Comparison of ENCODE assay signal across 8 cellular contexts in genomic region chr6:43636312-43636667, GRCh38. TPM values are rescaled to one million over a fixed set of nuclear protein-coding genes. Genes with fewer than 3 reads are reported as not detected.
DNase-seq lines count a peak whose midpoint lies in the region; ATAC-seq and TF ChIP-seq lines count a peak whose summit lies in the region.

No MANE protein-coding gene starts in this region.

- no CpG with 5 or more reads among the region's 7 CpGs for WGBS in trophoblast cell (ENCODE audit: extremely low coverage, insufficient coverage, insufficient read length)

- no peaks in the 10 kb centered on the region for H3K9me3 ChIP-seq in trophoblast cell (ENCODE audit: insufficient read depth, low read depth, low read length)

- H2AK5ac ChIP-seq in trophoblast cell (ENCODE audit: low read length), result no peak overlapping the region

- no peak for TF ChIP-seq CTCF in AG04449 (IDR thresholded peaks at IDR 0.05; ENCODE audit: insufficient read depth, low read length, missing control alignments)
- TF ChIP-seq CTCF in WI38 (IDR thresholded peaks at IDR 0.05; ENCODE audit: low read depth, low read length), result no peak
- TF ChIP-seq CTCF in fibroblast of mammary gland (conservative IDR thresholded peaks at IDR 0.05; ENCODE audit: control insufficient read depth, insufficient read depth, low read depth, low read length), result no peak

- peaks cover 7 to 8% of the 10 kb centered on the region in 2 experiments for H3K4me1 ChIP-seq in trophoblast cell (ENCODE audit: control insufficient read depth in 1 of 2, insufficient read depth in 2 of 2, low read length in 2 of 2)

- H4K12ac ChIP-seq in trophoblast cell (ENCODE audit: low read depth, low read length), result no peak overlapping the region

- peak overlapping the region; percentile 97 for H4K8ac ChIP-seq in trophoblast cell (ENCODE audit: low read depth, low read length)

- H4K91ac ChIP-seq in trophoblast cell (ENCODE audit: low read depth, low read length), result peak overlapping the region; percentile 81

- no peak overlapping the region for H2BK12ac ChIP-seq in trophoblast cell (ENCODE audit: low read length)

- ATAC-seq in GM21515 (IDR thresholded peaks at IDR 0.05; ENCODE audit: unreplicated experiment) (peak; percentile 9), GM18873 (IDR thresholded peaks at IDR 0.05; ENCODE audit: low FRiP score, unreplicated experiment) (no peak)

- peaks cover 4% of the 10 kb centered on the region for H3K79me2 ChIP-seq in trophoblast cell (ENCODE audit: control insufficient read depth, insufficient read depth, low read length, poor library complexity)

- peak overlapping the region; percentile 81 for H2AFZ ChIP-seq in trophoblast cell (ENCODE audit: insufficient read depth, low read length, poor library complexity)

- H3K14ac ChIP-seq in trophoblast cell (ENCODE audit: low read length), result no peak overlapping the region

- H2BK120ac ChIP-seq in trophoblast cell (ENCODE audit: insufficient read depth, low read length, poor library complexity), result no peak overlapping the region

- no peak overlapping the region for H3K27ac ChIP-seq in trophoblast cell (ENCODE audit: low read depth, low read length)

- CTCF ChIA-PET in AG04449 (lab: Yijun Ruan, JAX), result interaction anchor here (1.1 to 1.7 kb wide), 5 partner anchors 25 to 443 kb away, joined by 3 to 8 read pairs (median 3); no protein-coding TSS in a partner anchor

- no peak overlapping the region for H2BK5ac ChIP-seq in trophoblast cell (ENCODE audit: low read depth, low read length, poor library complexity)

- H3K9ac ChIP-seq in trophoblast cell (ENCODE audit: low read length), result peak overlapping the region; percentile 92

- peaks cover 7% of the 10 kb centered on the region for H3K79me1 ChIP-seq in trophoblast cell (ENCODE audit: low read length)

- H3K36me3 ChIP-seq in trophoblast cell (ENCODE audit: control insufficient read depth in 1 of 2, insufficient read depth in 2 of 2, low read length in 2 of 2), result peaks cover 18 to 19% of the 10 kb centered on the region in 2 experiments

- no peak overlapping the region for H3K23ac ChIP-seq in trophoblast cell (ENCODE audit: low read length)

- peak overlapping the region; percentile 62 for H3K4me2 ChIP-seq in trophoblast cell (ENCODE audit: low read length)

- POLR2A ChIA-PET in AG04449 (lab: Yijun Ruan, JAX), result interaction anchor here (1.3 kb wide), 1 partner anchor 9 kb away, joined by 4 read pairs; no protein-coding TSS in a partner anchor

- H3K18ac ChIP-seq in trophoblast cell (ENCODE audit: low read length), result no peak overlapping the region

- H3K4me3 ChIP-seq in AG04449 (ENCODE audit: low read depth, low read length) (peak overlapping the region; percentile 91), WI38 (ENCODE audit: low read depth, low read length) (peak overlapping the region; percentile 94), fibroblast of mammary gland (ENCODE audit: control insufficient read depth, low read depth, low read length) (peak overlapping the region; percentile 96), trophoblast cell (ENCODE audit: low read depth, low read length) (peak overlapping the region; percentile 93)

- H3K4ac ChIP-seq in trophoblast cell (ENCODE audit: low read depth, low read length), result peak overlapping the region; percentile 71

- DNase-seq in AG04449 (ENCODE audit: low read depth, low spot score) (no peak), fibroblast of mammary gland (ENCODE audit: low read depth) (peak; percentile 12), trophoblast cell (no peak), NCI-H146 (lab: John Stamatoyannopoulos, UW) (no peak), GM19238 (ENCODE audit: insufficient read length, low spot score) (no peak)

- H3K27me3 ChIP-seq in trophoblast cell (ENCODE audit: insufficient read depth, low read length), result no peaks in the 10 kb centered on the region

RNA-seq across cellular contexts. Expression of gene MAD2L1BP, which starts 0.7 kb away (rescaled TPM):
- 20.6 and 21.2 TPM in 2 replicates for polyA plus RNA-seq in trophoblast cell (2013)

RNA-seq across cellular contexts. Expression of gene GTPBP2, which starts 7.2 kb away (rescaled TPM):
- polyA plus RNA-seq in trophoblast cell (2013), result 55.6 and 59.2 TPM in 2 replicates

RNA-seq across cellular contexts. Expression of gene RSPH9, which starts 8.5 kb away (rescaled TPM):
- polyA plus RNA-seq in trophoblast cell (2013), result 0.19 and 0.23 TPM in 2 replicates

RNA-seq across cellular contexts. Expression of gene MRPS18A, which starts 51.3 kb away (rescaled TPM):
- polyA plus RNA-seq in trophoblast cell (2013), result 40.8 and 44.2 TPM in 2 replicates
